20 cellular contexts compared by ENCODE assay signal in genomic region chr22:44815099-44816070, GRCh38.
"Had no signal": no experiment of that assay in that cellular context is flagged by ENCODE, and none has a peak within 500 bp of the region (broad histone marks: within the 10 kb centered on the region; RNA-seq: fewer than 3 reads in every experiment).

No MANE protein-coding gene starts in this region.

- H3K36me3 ChIP-seq: adrenal gland, ascending aorta, brain microvascular endothelial cell, left lung, upper lobe of left lung had no signal

- DNase-seq: activated CD4-positive, alpha-beta T cell treated with anti-CD3 and anti-CD28 coated beads for 1 hour; activated gamma-delta T cell treated with Interleukin-2 at 50 U/mL for 16 hours; activated T-cell treated with anti-CD3 and anti-CD28 coated beads, Interleukin-2, amount 50 U/mL, for 1 hour; adrenal gland; brain microvascular endothelial cell; central memory CD4-positive, alpha-beta T cell; dermis blood vessel endothelial cell; effector memory CD4-positive, alpha-beta T cell; foreskin melanocyte; hippocampal formation; mammary epithelial cell; naive thymus-derived CD8-positive, alpha-beta T cell; stimulated activated CD4-positive, alpha-beta T cell treated with anti-CD3 and anti-CD28 coated beads, Interleukin-12 subunit alpha, Interleukin-12 subunit beta, amount 100 ng/mL, for 4 hours; stimulated activated CD4-positive, alpha-beta T cell treated with anti-CD3 and anti-CD28 coated beads, Interleukin-4, amount 100 ng/mL, for 4 hours; stimulated activated naive CD8-positive, alpha-beta T cell treated with anti-CD3 and anti-CD28 coated beads, Interleukin-15, Interleukin-2, amounts not matched to agents 100 U/mL and 50 U/mL, for 24 hours; upper lobe of left lung had no signal

- H3K27me3 ChIP-seq: adrenal gland, ascending aorta, brain microvascular endothelial cell, upper lobe of left lung had no signal

- H3K4me3 ChIP-seq: adrenal gland, ascending aorta, left lung, upper lobe of left lung had no signal

- ATAC-seq: left lung; naive thymus-derived CD8-positive, alpha-beta T cell; SK-N-SH treated with all-trans-retinoic acid at 6 μM for 48 hours; stimulated activated naive CD8-positive, alpha-beta T cell treated with anti-CD3 and anti-CD28 coated beads, Interleukin-15, Interleukin-2, amounts not matched to agents 100 U/mL and 50 U/mL, for 24 hours had no signal

- H3K27ac ChIP-seq: adrenal gland, ascending aorta, brain microvascular endothelial cell, left lung, upper lobe of left lung, VCaP had no signal

- H3K9me3 ChIP-seq: adrenal gland, ascending aorta, left lung, upper lobe of left lung had no signal

- H3K4me1 ChIP-seq: adrenal gland, ascending aorta, left lung had no signal
